1 cellular context compared by ENCODE assay signal in the genomic region with DNA sequence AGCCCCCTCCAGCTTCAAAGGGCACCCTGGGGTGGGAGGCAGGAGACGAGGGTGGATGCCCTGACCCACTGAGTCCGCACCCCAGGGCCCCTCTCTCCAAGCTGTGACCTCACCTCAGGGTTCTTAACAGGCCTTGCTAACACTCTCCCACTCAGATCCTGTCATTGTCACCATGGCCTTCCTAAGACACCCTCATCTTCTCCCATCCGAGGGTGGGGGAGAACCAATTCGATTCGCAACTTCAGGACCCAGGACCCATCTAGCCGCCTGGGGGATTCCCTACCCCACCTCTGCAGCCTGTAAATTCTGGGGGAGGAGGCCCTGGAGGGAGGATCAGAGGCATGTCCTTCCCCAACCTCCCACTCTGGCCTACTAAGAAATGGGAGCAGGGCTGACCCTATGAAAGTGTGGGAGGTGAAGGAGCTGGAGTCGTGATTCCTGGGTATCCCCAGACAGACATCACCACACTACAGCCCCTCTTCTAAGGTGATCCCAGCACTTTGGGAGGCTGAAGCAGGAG.
TF ChIP-seq lines count a peak whose summit lies in the region.

No MANE protein-coding gene starts in this region.

TF ChIP-seq in SK-N-SH treated with all-trans-retinoic acid at 6 μM for 48 hours, 23 proteins besides CTCF, POLR2A, EP300 and RAD21 (continued from another document):
- TF ChIP-seq, protein P1, sequence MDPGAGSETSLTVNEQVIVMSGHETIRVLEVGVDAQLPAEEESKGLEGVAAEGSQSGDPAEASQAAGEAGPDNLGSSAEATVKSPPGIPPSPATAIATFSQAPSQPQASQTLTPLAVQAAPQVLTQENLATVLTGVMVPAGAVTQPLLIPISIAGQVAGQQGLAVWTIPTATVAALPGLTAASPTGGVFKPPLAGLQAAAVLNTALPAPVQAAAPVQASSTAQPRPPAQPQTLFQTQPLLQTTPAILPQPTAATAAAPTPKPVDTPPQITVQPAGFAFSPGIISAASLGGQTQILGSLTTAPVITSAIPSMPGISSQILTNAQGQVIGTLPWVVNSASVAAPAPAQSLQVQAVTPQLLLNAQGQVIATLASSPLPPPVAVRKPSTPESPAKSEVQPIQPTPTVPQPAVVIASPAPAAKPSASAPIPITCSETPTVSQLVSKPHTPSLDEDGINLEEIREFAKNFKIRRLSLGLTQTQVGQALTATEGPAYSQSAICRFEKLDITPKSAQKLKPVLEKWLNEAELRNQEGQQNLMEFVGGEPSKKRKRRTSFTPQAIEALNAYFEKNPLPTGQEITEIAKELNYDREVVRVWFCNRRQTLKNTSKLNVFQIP (CRISPR knock-in tag; IDR thresholded peaks at IDR 0.05; ENCODE audit: borderline replicate concordance, low read depth), result no peak
- TF ChIP-seq PPARA (CRISPR knock-in tag; IDR thresholded peaks at IDR 0.05; ENCODE audit: borderline replicate concordance), result no peak
- TF ChIP-seq, protein P2, sequence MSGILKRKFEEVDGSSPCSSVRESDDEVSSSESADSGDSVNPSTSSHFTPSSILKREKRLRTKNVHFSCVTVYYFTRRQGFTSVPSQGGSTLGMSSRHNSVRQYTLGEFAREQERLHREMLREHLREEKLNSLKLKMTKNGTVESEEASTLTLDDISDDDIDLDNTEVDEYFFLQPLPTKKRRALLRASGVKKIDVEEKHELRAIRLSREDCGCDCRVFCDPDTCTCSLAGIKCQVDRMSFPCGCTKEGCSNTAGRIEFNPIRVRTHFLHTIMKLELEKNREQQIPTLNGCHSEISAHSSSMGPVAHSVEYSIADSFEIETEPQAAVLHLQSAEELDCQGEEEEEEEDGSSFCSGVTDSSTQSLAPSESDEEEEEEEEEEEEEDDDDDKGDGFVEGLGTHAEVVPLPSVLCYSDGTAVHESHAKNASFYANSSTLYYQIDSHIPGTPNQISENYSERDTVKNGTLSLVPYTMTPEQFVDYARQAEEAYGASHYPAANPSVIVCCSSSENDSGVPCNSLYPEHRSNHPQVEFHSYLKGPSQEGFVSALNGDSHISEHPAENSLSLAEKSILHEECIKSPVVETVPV (CRISPR knock-in tag; IDR thresholded peaks at IDR 0.05), result no peak
- no peak for TF ChIP-seq ZNF8 (CRISPR knock-in tag; IDR thresholded peaks at IDR 0.05)
- TF ChIP-seq OSR1 (CRISPR knock-in tag; IDR thresholded peaks at IDR 0.05), result no peak
- TF ChIP-seq, protein P3, sequence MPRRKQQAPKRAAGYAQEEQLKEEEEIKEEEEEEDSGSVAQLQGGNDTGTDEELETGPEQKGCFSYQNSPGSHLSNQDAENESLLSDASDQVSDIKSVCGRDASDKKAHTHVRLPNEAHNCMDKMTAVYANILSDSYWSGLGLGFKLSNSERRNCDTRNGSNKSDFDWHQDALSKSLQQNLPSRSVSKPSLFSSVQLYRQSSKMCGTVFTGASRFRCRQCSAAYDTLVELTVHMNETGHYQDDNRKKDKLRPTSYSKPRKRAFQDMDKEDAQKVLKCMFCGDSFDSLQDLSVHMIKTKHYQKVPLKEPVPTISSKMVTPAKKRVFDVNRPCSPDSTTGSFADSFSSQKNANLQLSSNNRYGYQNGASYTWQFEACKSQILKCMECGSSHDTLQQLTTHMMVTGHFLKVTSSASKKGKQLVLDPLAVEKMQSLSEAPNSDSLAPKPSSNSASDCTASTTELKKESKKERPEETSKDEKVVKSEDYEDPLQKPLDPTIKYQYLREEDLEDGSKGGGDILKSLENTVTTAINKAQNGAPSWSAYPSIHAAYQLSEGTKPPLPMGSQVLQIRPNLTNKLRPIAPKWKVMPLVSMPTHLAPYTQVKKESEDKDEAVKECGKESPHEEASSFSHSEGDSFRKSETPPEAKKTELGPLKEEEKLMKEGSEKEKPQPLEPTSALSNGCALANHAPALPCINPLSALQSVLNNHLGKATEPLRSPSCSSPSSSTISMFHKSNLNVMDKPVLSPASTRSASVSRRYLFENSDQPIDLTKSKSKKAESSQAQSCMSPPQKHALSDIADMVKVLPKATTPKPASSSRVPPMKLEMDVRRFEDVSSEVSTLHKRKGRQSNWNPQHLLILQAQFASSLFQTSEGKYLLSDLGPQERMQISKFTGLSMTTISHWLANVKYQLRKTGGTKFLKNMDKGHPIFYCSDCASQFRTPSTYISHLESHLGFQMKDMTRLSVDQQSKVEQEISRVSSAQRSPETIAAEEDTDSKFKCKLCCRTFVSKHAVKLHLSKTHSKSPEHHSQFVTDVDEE (CRISPR knock-in tag; IDR thresholded peaks at IDR 0.05), result no peak
